In the genomic region with DNA sequence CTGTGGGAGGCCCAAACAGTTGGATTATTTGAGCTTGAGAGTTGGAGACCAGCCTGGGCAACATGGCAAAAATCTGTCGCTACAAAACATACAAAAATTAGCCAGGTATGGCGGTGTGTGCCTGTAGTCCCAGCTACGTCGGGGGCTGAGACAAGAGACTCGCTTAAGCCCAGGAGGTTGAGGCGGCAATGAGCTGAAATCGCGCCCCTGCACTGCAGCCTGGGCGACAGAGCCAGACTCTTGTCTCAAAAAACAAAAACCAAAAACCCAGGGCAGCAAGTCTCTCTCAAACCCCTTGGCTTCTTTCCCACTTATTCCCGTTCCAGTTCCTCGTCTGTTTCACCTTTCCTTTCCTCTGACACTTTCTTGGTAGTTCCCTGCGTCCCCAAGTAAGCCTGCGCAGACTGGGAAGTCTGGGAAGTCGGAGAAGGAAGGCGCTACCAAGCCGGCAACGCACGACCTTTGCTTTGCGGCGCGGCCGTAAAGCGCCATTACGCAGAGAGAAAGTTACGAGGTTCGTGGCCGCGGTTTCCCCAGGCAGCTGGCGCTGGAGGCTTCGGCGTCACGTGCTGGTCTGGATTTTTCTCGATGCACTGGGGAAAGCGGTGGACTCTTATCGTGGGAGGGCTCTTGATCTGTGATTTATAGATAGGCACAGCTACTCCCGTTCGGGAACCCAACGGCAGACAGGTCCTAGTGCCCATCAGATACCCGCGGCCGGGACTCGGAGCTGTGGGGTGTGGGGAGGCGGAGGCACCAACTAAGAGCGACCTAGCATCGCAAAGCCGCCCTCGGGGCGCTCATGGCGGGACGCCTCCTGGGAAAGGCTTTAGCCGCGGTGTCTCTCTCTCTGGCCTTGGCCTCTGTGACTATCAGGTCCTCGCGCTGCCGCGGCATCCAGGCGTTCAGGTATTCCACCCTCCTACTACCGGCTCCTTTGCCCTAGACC, we compare ENCODE assay signal across 8 cellular contexts. TPM values are rescaled to one million over a fixed set of nuclear protein-coding genes. Genes with fewer than 3 reads are reported as not detected.
DNase-seq lines count a peak whose midpoint lies in the region; ATAC-seq and TF ChIP-seq lines count a peak whose summit lies in the region.

A gene with protein sequence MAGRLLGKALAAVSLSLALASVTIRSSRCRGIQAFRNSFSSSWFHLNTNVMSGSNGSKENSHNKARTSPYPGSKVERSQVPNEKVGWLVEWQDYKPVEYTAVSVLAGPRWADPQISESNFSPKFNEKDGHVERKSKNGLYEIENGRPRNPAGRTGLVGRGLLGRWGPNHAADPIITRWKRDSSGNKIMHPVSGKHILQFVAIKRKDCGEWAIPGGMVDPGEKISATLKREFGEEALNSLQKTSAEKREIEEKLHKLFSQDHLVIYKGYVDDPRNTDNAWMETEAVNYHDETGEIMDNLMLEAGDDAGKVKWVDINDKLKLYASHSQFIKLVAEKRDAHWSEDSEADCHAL (plus strand): TSS at position 470 of the 949 bp plus-strand sequence. CDS start 333 bp downstream, at position 803.

- H3K27ac Mint-ChIP-seq in activated B cell treated with CpG ODN at 0.5 μM for 24 hours = peak within 1 kb of the TSS; percentile 99
- peak within 1 kb of the TSS; percentile 94 to 100 (median 99) for H3K27ac Mint-ChIP-seq in immature natural killer cell

- TF ChIP-seq POLR2A in GM18951 (IDR thresholded peaks at IDR 0.05; ENCODE audit: extremely low read depth, insufficient read depth, insufficient read length) (peak; percentile 79), spleen (IDR thresholded peaks at IDR 0.05) (peak in 1 of 3 donors; percentile 54)

- peaks cover 8 to 53% (median 33%) of the 10 kb centered on the region in 6 donors for H3K4me1 ChIP-seq in spleen

- DNase-seq in AG09309 (ENCODE audit: low read depth) (peak; percentile 80), NCI-H345 (lab: John Stamatoyannopoulos, UW) (peak; percentile 90), activated B cell treated with CpG ODN at 0.5 μM for 24 hours (peak; percentile 80), caudate nucleus (lab: John Stamatoyannopoulos, UW) (peak; percentile 20 to 97 (median 90)), immature natural killer cell (peak; percentile 89 to 90 (median 90)), spleen (peak; percentile 97)

- TF ChIP-seq CTCF in AG09309 (IDR thresholded peaks at IDR 0.05; ENCODE audit: control insufficient read depth, insufficient read depth, low read depth, low read length, missing control alignments) (peak; percentile 11), activated B cell treated with CpG ODN at 0.5 μM for 24 hours (IDR thresholded peaks at IDR 0.05) (no peak), spleen (IDR thresholded peaks at IDR 0.05 in 8 of 11, conservative IDR thresholded peaks at IDR 0.05 in 3 of 11) (no peak)

- CTCF ChIA-PET in activated B cell treated with CpG ODN at 0.5 μM for 24 hours (lab: Charles Lee) = interaction anchor here (2.6 kb wide), 1 partner anchor 46 kb away, joined by 11 read pairs; no protein-coding TSS in a partner anchor

- POLR2A ChIA-PET in activated B cell treated with CpG ODN at 0.5 μM for 24 hours (lab: Charles Lee) = interaction anchor here (0.6 to 4.6 kb wide), 11 partner anchors 9 to 1035 kb away, joined by 3 to 133 read pairs (median 4); a partner anchor contains a TSS

- H3K27me3 Mint-ChIP-seq in activated B cell treated with CpG ODN at 0.5 μM for 24 hours = no peaks in the 10 kb centered on the region
- peaks cover 8 to 13% (median 12%) of the 10 kb centered on the region in 3 donors for H3K27me3 Mint-ChIP-seq in immature natural killer cell (ENCODE audit: low read depth in 3 of 3)

- H3K36me3 Mint-ChIP-seq in activated B cell treated with CpG ODN at 0.5 μM for 24 hours (ENCODE audit: low read depth) (peaks cover 7% of the 10 kb centered on the region), immature natural killer cell (peaks cover 0 to 5% (median 0%) of the 10 kb centered on the region in 3 donors)

- H3K36me3 ChIP-seq in spleen = no peaks in the 10 kb centered on the region

- H3K27ac ChIP-seq in caudate nucleus (ENCODE audit: low read depth, low read length) (peak within 1 kb of the TSS; percentile 88), spleen (peak within 1 kb of the TSS; percentile 91 to 95 (median 92))

- in situ Hi-C loops in GM18951 (cut with MboI; ENCODE audit: low sequenced_read_pairs, unreplicated experiment) = no loop called here

- H3K27me3 ChIP-seq in spleen (replicated peaks in 1 of 7) = no peaks in the 10 kb centered on the region

- intact Hi-C loops in activated B cell treated with CpG ODN at 0.5 μM for 24 hours (cut with micrococcal nuclease) = loop anchor here (1.0 to 10.0 kb wide), 9 partner anchors 16 to 1892 kb away; a partner anchor contains a TSS
- intact Hi-C loops in spleen (cut with DNase I; ENCODE audit: low total_unique reads) = no loop called here

- peak within 1 kb of the TSS; percentile 65 for H3K4me3 ChIP-seq in AG09309 (ENCODE audit: control insufficient read depth, low read depth, low read length)
- peak within 1 kb of the TSS; percentile 59 to 83 (median 73) for H3K4me3 ChIP-seq in spleen

- H3K4me1 Mint-ChIP-seq in activated B cell treated with CpG ODN at 0.5 μM for 24 hours = peaks cover 40% of the 10 kb centered on the region
- peaks cover 27 to 46% of the 10 kb centered on the region in 2 donors for H3K4me1 Mint-ChIP-seq in immature natural killer cell

- ATAC-seq in HG03196 (IDR thresholded peaks at IDR 0.05; ENCODE audit: unreplicated experiment) = peak; percentile 88
- peak; percentile 86 for ATAC-seq in activated B cell treated with CpG ODN at 0.5 μM for 24 hours (ENCODE audit: low read depth)

- peaks cover 0 to 5% (median 0%) of the 10 kb centered on the region in 8 donors for H3K9me3 ChIP-seq in spleen

- H3K9me3 Mint-ChIP-seq in activated B cell treated with CpG ODN at 0.5 μM for 24 hours (no peaks in the 10 kb centered on the region), immature natural killer cell (no peaks in the 10 kb centered on the region)

- 0 to 1% (median 0%) methylated on average over 30 to 58 of the region's 58 CpGs for WGBS in spleen, 5 donors

- H3K4me3 Mint-ChIP-seq in activated B cell treated with CpG ODN at 0.5 μM for 24 hours = peak within 1 kb of the TSS; percentile 100
- H3K4me3 Mint-ChIP-seq in immature natural killer cell = peak within 1 kb of the TSS; percentile 90 to 100 (median 99)

RNA-seq across cellular contexts. Expression of the gene that starts here (rescaled TPM):
- 18.5 and 21.1 TPM in 2 replicates for total RNA-seq in activated B cell treated with CpG ODN at 0.5 μM for 24 hours
- polyA plus RNA-seq in immature natural killer cell = 10 to 100 TPM; 15.7 to 20.1 (median 15.7) TPM
- 10 to 100 TPM; 14.9 to 23.5 (median 20.8) TPM for total RNA-seq in spleen
- polyA plus RNA-seq in spleen = 10 to 100 TPM; 17.0 to 23.7 (median 19.9) TPM

Comparison
In these comparisons a context has a peak if more than half of its experiments do, and no peak if none do; other contexts are left out.
1. Peak in every context shown above with its lines: DNase-seq, ATAC-seq, H3K4me3 ChIP-seq and H3K27ac ChIP-seq.